ENCODE assay signal across 28 cellular contexts in genomic region chr16:6356881-6357280, GRCh38.
"Had no signal": no experiment of that assay in that cellular context is flagged by ENCODE, and none has a peak within 500 bp of the region (broad histone marks: within the 10 kb centered on the region; RNA-seq: fewer than 3 reads in every experiment).

No MANE protein-coding gene starts in this region.

- H3K27me3 Mint-ChIP-seq: activated CD4-positive, alpha-beta memory T cell treated with anti-CD3 and anti-CD28 coated beads, Interleukin-2, amount 10 ng/mL, durations not matched to agents 7 days and 5 days; activated CD4-positive, alpha-beta T cell treated with anti-CD3 and anti-CD28 coated beads, Interleukin-2, amount 10 ng/mL, durations not matched to agents 7 days and 5 days; activated naive CD4-positive, alpha-beta T cell treated with anti-CD3 and anti-CD28 coated beads, Interleukin-2, amount 50 U/mL, for 24 hours; activated naive CD8-positive, alpha-beta T cell treated with anti-CD3 and anti-CD28 coated beads, Interleukin-2, amount 50 U/mL, for 24 hours; activated T-helper 17 cell treated with anti-CD3 and anti-CD28 coated beads, Interleukin-2, amount 50 U/mL, for 72 hours; natural killer cell treated with Interleukin-12 subunit alpha and Interleukin-12 subunit beta and Interleukin-15 and Interleukin-18, amount 100 ng/mL, for 72 hours; stimulated activated naive B cell treated with anti-CD40 and anti-IgM and Interleukin-4, amounts not matched to agents 10 μg/mL and 1 μg/mL and 100 μg/mL, for 72 hours had no signal

- H3K9me3 ChIP-seq: esophagus squamous epithelium, lower lobe of right lung, ovary, prostate gland, thyroid gland, upper lobe of right lung had no signal

- H3K4me1 Mint-ChIP-seq: activated CD4-positive, alpha-beta memory T cell treated with anti-CD3 and anti-CD28 coated beads, Interleukin-2, amount 10 ng/mL, durations not matched to agents 7 days and 5 days; activated CD4-positive, alpha-beta T cell treated with anti-CD3 and anti-CD28 coated beads, Interleukin-2, amount 10 ng/mL, durations not matched to agents 7 days and 5 days; activated naive CD4-positive, alpha-beta T cell treated with anti-CD3 and anti-CD28 coated beads, Interleukin-2, amount 50 U/mL, for 24 hours; activated naive CD8-positive, alpha-beta T cell treated with anti-CD3 and anti-CD28 coated beads, Interleukin-2, amount 50 U/mL, for 24 hours; activated T-helper 17 cell treated with anti-CD3 and anti-CD28 coated beads, Interleukin-2, amount 50 U/mL, for 72 hours; stimulated activated naive B cell treated with anti-CD40 and anti-IgM and Interleukin-4, amounts not matched to agents 10 μg/mL and 1 μg/mL and 100 μg/mL, for 72 hours had no signal

- H3K4me3 ChIP-seq: breast epithelium, esophagus squamous epithelium, left lung, lower lobe of right lung, ovary, prostate gland, smooth muscle cell, stomach, thyroid gland, upper lobe of right lung had no signal

- H3K4me1 ChIP-seq: breast epithelium, esophagus squamous epithelium, left lung, lower lobe of right lung, prostate gland, stomach, thyroid gland, upper lobe of right lung had no signal

- ATAC-seq: activated naive CD8-positive, alpha-beta T cell treated with anti-CD3 and anti-CD28 coated beads, Interleukin-2, amount 50 U/mL, for 24 hours; activated T-cell treated with anti-CD3 and anti-CD28 coated beads, Interleukin-2, amount 50 U/mL, for 4 hours; activated T-helper 17 cell treated with anti-CD3 and anti-CD28 coated beads, Interleukin-2, amount 50 U/mL, for 72 hours; left lung; lower lobe of right lung; natural killer cell treated with Interleukin-12 subunit alpha and Interleukin-12 subunit beta and Interleukin-15 and Interleukin-18, amount 100 ng/mL, for 72 hours; stimulated activated naive B cell treated with anti-CD40 and anti-IgM and Interleukin-4, amounts not matched to agents 10 μg/mL and 1 μg/mL and 100 μg/mL, for 72 hours; upper lobe of right lung had no signal

- H3K4me2 ChIP-seq: smooth muscle cell had no signal

- H3K27ac ChIP-seq: breast epithelium, epithelial cell of prostate, esophagus squamous epithelium, left lung, lower lobe of right lung, ovary, prostate gland, stomach, thyroid gland, upper lobe of right lung had no signal

- H3K36me3 Mint-ChIP-seq: activated naive CD4-positive, alpha-beta T cell treated with anti-CD3 and anti-CD28 coated beads, Interleukin-2, amount 50 U/mL, for 24 hours; natural killer cell treated with Interleukin-12 subunit alpha and Interleukin-12 subunit beta and Interleukin-15 and Interleukin-18, amount 100 ng/mL, for 72 hours; stimulated activated naive B cell treated with anti-CD40 and anti-IgM and Interleukin-4, amounts not matched to agents 10 μg/mL and 1 μg/mL and 100 μg/mL, for 72 hours had no signal

- H3K36me3 ChIP-seq: breast epithelium, esophagus squamous epithelium, left lung, lower lobe of right lung, ovary, prostate gland, stomach, thyroid gland, upper lobe of right lung had no signal

- DNase-seq: activated CD4-positive, alpha-beta memory T cell treated with anti-CD3 and anti-CD28 coated beads, Interleukin-2, amount 10 ng/mL, durations not matched to agents 7 days and 5 days; activated CD4-positive, alpha-beta T cell treated with anti-CD3 and anti-CD28 coated beads for 1 hour; activated CD4-positive, alpha-beta T cell treated with anti-CD3 and anti-CD28 coated beads, Interleukin-2, amount 10 ng/mL, durations not matched to agents 7 days and 5 days; activated CD8-positive, alpha-beta memory T cell treated with anti-CD3 and anti-CD28 coated beads, Interleukin-2, amount 50 U/mL, for 48 hours; activated naive CD8-positive, alpha-beta T cell treated with anti-CD3 and anti-CD28 coated beads, Interleukin-2, amount 50 U/mL, for 24 hours; activated T-cell treated with anti-CD3 and anti-CD28 coated beads, Interleukin-2, amount 50 U/mL, for 4 hours; amygdala; central memory CD4-positive, alpha-beta T cell; dermis blood vessel endothelial cell; effector CD8-positive, alpha-beta T cell; esophagus squamous epithelium; left lung; lower lobe of right lung; mesenchymal stem cell; ovary; stimulated activated CD4-positive, alpha-beta T cell treated with anti-CD3 and anti-CD28 coated beads, Interleukin-1b, Interleukin-23, amount 100 ng/mL, for 48 hours; stimulated activated naive B cell treated with anti-CD40 and anti-IgM and Interleukin-4, amounts not matched to agents 10 μg/mL and 1 μg/mL and 100 μg/mL, for 72 hours; stomach; T-helper 2 cell; thyroid gland; upper lobe of right lung had no signal

- H3K27me3 ChIP-seq: breast epithelium, esophagus squamous epithelium, left lung, ovary, stomach, thyroid gland, upper lobe of right lung had no signal

- H3K27ac Mint-ChIP-seq: activated CD4-positive, alpha-beta memory T cell treated with anti-CD3 and anti-CD28 coated beads, Interleukin-2, amount 10 ng/mL, durations not matched to agents 7 days and 5 days; activated CD4-positive, alpha-beta T cell treated with anti-CD3 and anti-CD28 coated beads, Interleukin-2, amount 10 ng/mL, durations not matched to agents 7 days and 5 days; activated naive CD4-positive, alpha-beta T cell treated with anti-CD3 and anti-CD28 coated beads, Interleukin-2, amount 50 U/mL, for 24 hours; activated naive CD8-positive, alpha-beta T cell treated with anti-CD3 and anti-CD28 coated beads, Interleukin-2, amount 50 U/mL, for 24 hours; activated T-helper 17 cell treated with anti-CD3 and anti-CD28 coated beads, Interleukin-2, amount 50 U/mL, for 72 hours; natural killer cell treated with Interleukin-12 subunit alpha and Interleukin-12 subunit beta and Interleukin-15 and Interleukin-18, amount 100 ng/mL, for 72 hours; stimulated activated naive B cell treated with anti-CD40 and anti-IgM and Interleukin-4, amounts not matched to agents 10 μg/mL and 1 μg/mL and 100 μg/mL, for 72 hours had no signal

- H3K4me3 Mint-ChIP-seq: activated CD4-positive, alpha-beta memory T cell treated with anti-CD3 and anti-CD28 coated beads, Interleukin-2, amount 10 ng/mL, durations not matched to agents 7 days and 5 days; activated CD4-positive, alpha-beta T cell treated with anti-CD3 and anti-CD28 coated beads, Interleukin-2, amount 10 ng/mL, durations not matched to agents 7 days and 5 days; activated naive CD4-positive, alpha-beta T cell treated with anti-CD3 and anti-CD28 coated beads, Interleukin-2, amount 50 U/mL, for 24 hours; activated naive CD8-positive, alpha-beta T cell treated with anti-CD3 and anti-CD28 coated beads, Interleukin-2, amount 50 U/mL, for 24 hours; activated T-cell treated with anti-CD3 and anti-CD28 coated beads, Interleukin-2, amount 50 U/mL, for 4 hours; activated T-helper 17 cell treated with anti-CD3 and anti-CD28 coated beads, Interleukin-2, amount 50 U/mL, for 72 hours; natural killer cell treated with Interleukin-12 subunit alpha and Interleukin-12 subunit beta and Interleukin-15 and Interleukin-18, amount 100 ng/mL, for 72 hours; stimulated activated naive B cell treated with anti-CD40 and anti-IgM and Interleukin-4, amounts not matched to agents 10 μg/mL and 1 μg/mL and 100 μg/mL, for 72 hours had no signal
